ENCODE assay signal across 9 cellular contexts in genomic region chr4:80007745-80008149, GRCh38.
DNase-seq lines count a peak whose midpoint lies in the region; ATAC-seq and TF ChIP-seq lines count a peak whose summit lies in the region.
"Had no signal": no experiment of that assay in that cellular context is flagged by ENCODE, and none has a peak within 500 bp of the region (broad histone marks: within the 10 kb centered on the region; RNA-seq: fewer than 3 reads in every experiment).

No MANE protein-coding gene starts in this region.

- no peaks in the 10 kb centered on the region for H3K27me3 Mint-ChIP-seq in activated CD4-positive, alpha-beta T cell treated with anti-CD3 and anti-CD28 coated beads, Interleukin-2, amount 10 ng/mL, durations not matched to agents 24 days and 14 days
- no peaks in the 10 kb centered on the region for H3K27me3 Mint-ChIP-seq in Calu3 (ENCODE audit: unreplicated experiment)

- H3K9me3 ChIP-seq in PC-3 (ENCODE audit: low read length) (no peaks in the 10 kb centered on the region), smooth muscle cell (replicated peaks; ENCODE audit: low read depth) (peaks cover 9% of the 10 kb centered on the region)

- whole genome bisulfite sequencing in smooth muscle cell (ENCODE audit: low lambda C conversion rate), result 47% methylated on average over 3 of the region's 3 CpGs

- peaks cover 17% of the 10 kb centered on the region for H3K9me3 Mint-ChIP-seq in activated CD4-positive, alpha-beta T cell treated with anti-CD3 and anti-CD28 coated beads, Interleukin-2, amount 10 ng/mL, durations not matched to agents 24 days and 14 days
- H3K9me3 Mint-ChIP-seq in Calu3 (ENCODE audit: low read depth, unreplicated experiment), result peaks cover 2% of the 10 kb centered on the region

- H3K36me3 Mint-ChIP-seq in activated CD4-positive, alpha-beta T cell treated with anti-CD3 and anti-CD28 coated beads, Interleukin-2, amount 10 ng/mL, durations not matched to agents 24 days and 14 days (ENCODE audit: low read depth), result peaks cover 57% of the 10 kb centered on the region
- no peaks in the 10 kb centered on the region for H3K36me3 Mint-ChIP-seq in Calu3 (ENCODE audit: insufficient read depth, unreplicated experiment)

- no peaks in the 10 kb centered on the region for H3K27me3 ChIP-seq in PC-3 (ENCODE audit: low read length)
- no peaks in the 10 kb centered on the region for H3K27me3 ChIP-seq in smooth muscle cell (ENCODE audit: low read depth)

- no peaks in the 10 kb centered on the region for H3K9me2 ChIP-seq in PC-3 (replicated peaks; ENCODE audit: low read length)

- DNase-seq in activated CD4-positive, alpha-beta T cell treated with anti-CD3 and anti-CD28 coated beads, Interleukin-2, amount 10 ng/mL, durations not matched to agents 24 days and 14 days, result no peak
- DNase-seq in activated CD4-positive, alpha-beta T cell treated with anti-CD3 and anti-CD28 coated beads for 1 hour, result no peak
- DNase-seq in PC-3 (peak; percentile 64), smooth muscle cell (lab: John Stamatoyannopoulos, UW; ENCODE audit: unreplicated experiment) (no peak), left cardiac atrium (no peak), Calu3 (no peak), dedifferentiated amniotic fluid mesenchymal stem cell (ENCODE audit: extremely low spot score) (no peak)
- DNase-seq: NCI-H446 treated with DMSO at 0.1 percent for 48 hours had no signal

- H2AFZ ChIP-seq in PC-3 (ENCODE audit: low read length) (no peak overlapping the region), smooth muscle cell (ENCODE audit: low read depth) (no peak overlapping the region)

- peaks cover 53% of the 10 kb centered on the region for H3K4me1 Mint-ChIP-seq in activated CD4-positive, alpha-beta T cell treated with anti-CD3 and anti-CD28 coated beads, Interleukin-2, amount 10 ng/mL, durations not matched to agents 24 days and 14 days
- no peaks in the 10 kb centered on the region for H3K4me1 Mint-ChIP-seq in Calu3 (ENCODE audit: low read depth, unreplicated experiment)

- H3K4me3 Mint-ChIP-seq in activated CD4-positive, alpha-beta T cell treated with anti-CD3 and anti-CD28 coated beads, Interleukin-2, amount 10 ng/mL, durations not matched to agents 24 days and 14 days, result peak overlapping the region; percentile 51
- H3K4me3 Mint-ChIP-seq in Calu3 (ENCODE audit: low read depth, unreplicated experiment), result no peak overlapping the region

- H3F3A ChIP-seq in PC-3 (ENCODE audit: low read length, unreplicated experiment), result no peaks in the 10 kb centered on the region
- peaks cover 7% of the 10 kb centered on the region for H3F3A ChIP-seq in smooth muscle cell (ENCODE audit: low read depth)

- intact Hi-C loops in activated CD4-positive, alpha-beta T cell treated with anti-CD3 and anti-CD28 coated beads, Interleukin-2, amount 10 ng/mL, durations not matched to agents 24 days and 14 days (cut with micrococcal nuclease), result loop anchor here (1.0 to 5.0 kb wide), 7 partner anchors 10 to 195 kb away; no protein-coding TSS in a partner anchor
- intact Hi-C loops in PC-3 (cut with micrococcal nuclease), result no loop called here
- intact Hi-C loops in left cardiac atrium (cut with DNase I), result no loop called here
- intact Hi-C loops in Calu3 (cut with micrococcal nuclease; ENCODE audit: unreplicated experiment), result no loop called here

- peak overlapping the region; percentile 85 for H3K27ac Mint-ChIP-seq in activated CD4-positive, alpha-beta T cell treated with anti-CD3 and anti-CD28 coated beads, Interleukin-2, amount 10 ng/mL, durations not matched to agents 24 days and 14 days
- H3K27ac Mint-ChIP-seq in Calu3 (ENCODE audit: unreplicated experiment), result no peak overlapping the region

- H3K4me2 ChIP-seq in PC-3 (ENCODE audit: low read length), result peak overlapping the region; percentile 39
- H3K4me2 ChIP-seq in smooth muscle cell, result peak overlapping the region; percentile 66

- CTCF ChIA-PET in PC-3 (lab: Charles Lee) (no interaction called here), Calu3 (lab: Charles Lee) (no interaction called here)

- H3K4me1 ChIP-seq in PC-3 (ENCODE audit: insufficient read depth, low read length) (peaks cover 40% of the 10 kb centered on the region), smooth muscle cell (ENCODE audit: low read depth) (peaks cover 26% of the 10 kb centered on the region)

- no peaks in the 10 kb centered on the region for H4K20me1 ChIP-seq in PC-3 (ENCODE audit: low read length)
- H4K20me1 ChIP-seq in smooth muscle cell (ENCODE audit: low read depth), result no peaks in the 10 kb centered on the region

- ATAC-seq in HG02763 (IDR thresholded peaks at IDR 0.05; ENCODE audit: unreplicated experiment), result peak; percentile 57
- peak; percentile 67 for ATAC-seq in PC-3
- no peak for ATAC-seq in left cardiac atrium

- TF ChIP-seq CTCF in PC-3 (conservative IDR thresholded peaks at IDR 0.05; ENCODE audit: low read depth, low read length) (no peak), smooth muscle cell (IDR thresholded peaks at IDR 0.05; ENCODE audit: borderline replicate concordance, insufficient read depth, poor library complexity, severe bottlenecking) (no peak), Calu3 (IDR thresholded peaks at IDR 0.05; ENCODE audit: unreplicated experiment) (no peak)

- peak overlapping the region; percentile 79 for H3K27ac ChIP-seq in PC-3 (ENCODE audit: low read length)
- peak overlapping the region; percentile 54 for H3K27ac ChIP-seq in smooth muscle cell (ENCODE audit: low read depth)

- H3K4me3 ChIP-seq in PC-3 (ENCODE audit: low read length), result no peak overlapping the region
- no peak overlapping the region for H3K4me3 ChIP-seq in smooth muscle cell

- H3K36me3 ChIP-seq in PC-3 (ENCODE audit: low read depth, low read length) (peaks cover 23% of the 10 kb centered on the region), smooth muscle cell (ENCODE audit: low read depth) (peaks cover 9% of the 10 kb centered on the region)

- BruUV-seq in PC-3 (replicated peaks; lab: Mats Ljungman, UMichigan) (TSS peak; percentile 17), Calu3 (replicated peaks; lab: Mats Ljungman, UMichigan) (no TSS peak)

- H3K9ac ChIP-seq in PC-3 (ENCODE audit: low read length) (peak overlapping the region; percentile 45), smooth muscle cell (ENCODE audit: low read depth) (no peak overlapping the region)

- H3K79me2 ChIP-seq in PC-3 (ENCODE audit: low read length) (peaks cover 4% of the 10 kb centered on the region; the same call in 1 of the 2 replicates), smooth muscle cell (ENCODE audit: low read depth) (no peaks in the 10 kb centered on the region)

- POLR2A ChIA-PET in PC-3 (lab: Charles Lee; ENCODE audit: unreplicated experiment), result no interaction called here

Comparison
In these comparisons a context has a peak if more than half of its experiments do, and no peak if none do; other contexts are left out.
1. ATAC-seq: peak in HG02763 (single experiment) and PC-3 (single experiment); none in left cardiac atrium (0 of 2).